9 cellular contexts compared by ENCODE assay signal in genomic region chr12:2395352-2395977, GRCh38.
DNase-seq lines count a peak whose midpoint lies in the region; ATAC-seq, FAIRE-seq and TF ChIP-seq lines count a peak whose summit lies in the region.
"Had no signal": no experiment of that assay in that cellular context is flagged by ENCODE, and none has a peak within 500 bp of the region (broad histone marks: within the 10 kb centered on the region; RNA-seq: fewer than 3 reads in every experiment).

No MANE protein-coding gene starts in this region.

- peak in 1 of 2 experiments; percentile 7; a peak in 1 of 4 replicates for TF ChIP-seq RAD21 in K562 (CRISPR knock-in tag; conservative IDR thresholded peaks at IDR 0.05 in 1 of 2, IDR thresholded peaks at IDR 0.05 in 1 of 2)

- H3K4me3 ChIP-seq in Peyer's patch (no peak overlapping the region), K562 (no peak overlapping the region), kidney (ENCODE audit: low read length in 2 of 2) (no peak overlapping the region)

- peak; percentile 56 for DNase-seq in AG20443 (ENCODE audit: low spot score)
- peak; percentile 47 for DNase-seq in GM19238 (ENCODE audit: insufficient read length, low spot score)
- peak in 2 of 3 donors; percentile 54 to 62 for DNase-seq in Peyer's patch
- DNase-seq in K562 (ENCODE audit: extremely low read depth in 1 of 4, low spot score in 3 of 4), result peak; percentile 47 to 73 (median 60)
- DNase-seq in kidney, result peak; percentile 72
- peak; percentile 19 for DNase-seq in stimulated activated CD8-positive, alpha-beta memory T cell treated with anti-CD3 and anti-CD28 coated beads, Interleukin-4, amount 100 ng/mL, for 24 hours (ENCODE audit: low read depth)
- DNase-seq in NCI-H1105 (lab: John Stamatoyannopoulos, UW), result no peak

- no TSS peak for BruUV-seq in K562 (replicated peaks; lab: Mats Ljungman, UMichigan)

- no peak overlapping the region for H2AFZ ChIP-seq in K562 (ENCODE audit: low read depth, low read length)

- intact Hi-C loops in K562 (cut with micrococcal nuclease), result no loop called here
- intact Hi-C loops in kidney (cut with DNase I), result no loop called here

- CTCF ChIA-PET in K562 (lab: Yijun Ruan, JAX; ENCODE audit: low intra/inter-chr PET ratio), result interaction anchor here (0.6 kb wide), 1 partner anchor 1644 kb away, joined by 3 read pairs; no protein-coding TSS in a partner anchor

- ATAC-seq in K562 (peak; percentile 65; the same call in 1 of the 3 replicates), HG03439 (IDR thresholded peaks at IDR 0.05; ENCODE audit: unreplicated experiment) (no peak)

- H3K9ac ChIP-seq in K562 (ENCODE audit: insufficient read depth in 1 of 2, low read depth in 2 of 2, low read length in 2 of 2) (no peak overlapping the region), kidney (ENCODE audit: low read length in 2 of 2) (no peak overlapping the region)

- no peak for TF ChIP-seq EP300 in K562 (IDR thresholded peaks at IDR 0.05; ENCODE audit: low read length)

- H3K4me1 ChIP-seq in Peyer's patch, result peaks cover 0 to 19% (median 0%) of the 10 kb centered on the region in 4 donors
- no peaks in the 10 kb centered on the region for H3K4me1 ChIP-seq in K562 (replicated peaks in 1 of 2; ENCODE audit: control insufficient read depth in 2 of 2, insufficient read depth in 2 of 2, low read length in 2 of 2)
- H3K4me1 ChIP-seq in kidney (ENCODE audit: control insufficient read depth in 1 of 2, insufficient read depth in 1 of 2, low read depth in 1 of 2, low read length in 2 of 2), result peaks cover 0 to 4% of the 10 kb centered on the region in 2 donors

- POLR2A ChIA-PET in K562 (lab: Yijun Ruan, JAX), result no interaction called here

- H3K79me2 ChIP-seq in K562 (ENCODE audit: control insufficient read depth, insufficient read depth, low read length), result no peaks in the 10 kb centered on the region

- no peak overlapping the region for H3K27ac ChIP-seq in Peyer's patch
- H3K27ac ChIP-seq in K562 (ENCODE audit: extremely low read depth, low read depth, low read length), result no peak overlapping the region
- H3K27ac ChIP-seq in kidney (ENCODE audit: low read depth in 2 of 2, low read length in 2 of 2), result no peak overlapping the region
- H3K27ac ChIP-seq: epithelial cell of prostate had no signal

- TF ChIP-seq CTCF in Peyer's patch (IDR thresholded peaks at IDR 0.05) (peak; percentile 15 to 72 (median 62)), K562 (IDR thresholded peaks at IDR 0.05 in 2 of 3, conservative IDR thresholded peaks at IDR 0.05 in 1 of 3; ENCODE audit: insufficient read depth in 2 of 3, low read depth in 1 of 3, low read length in 3 of 3) (peak; percentile 52 to 69 (median 62)), kidney (IDR thresholded peaks at IDR 0.05; ENCODE audit: borderline replicate concordance, extremely low read depth, insufficient read depth) (peak; percentile 64)

- FAIRE-seq in K562 (lab: Jason Lieb, UNC), result no peak
- FAIRE-seq in kidney (lab: Jason Lieb, UNC), result no peak

- 16% methylated on average over 7 of the region's 8 CpGs for WGBS in K562 (ENCODE audit: insufficient coverage, low coverage, missing lambda C conversion rate)

- H3K36me3 ChIP-seq in Peyer's patch (no peaks in the 10 kb centered on the region), K562 (ENCODE audit: control insufficient read depth, insufficient read depth, low read length) (no peaks in the 10 kb centered on the region), kidney (ENCODE audit: control insufficient read depth in 1 of 2, insufficient read depth in 2 of 2, low read length in 2 of 2) (no peaks in the 10 kb centered on the region)

- TF ChIP-seq POLR2A in Peyer's patch (IDR thresholded peaks at IDR 0.05), result no peak
- TF ChIP-seq POLR2A in K562 (conservative IDR thresholded peaks at IDR 0.05), result no peak

- H3K9me3 ChIP-seq in Peyer's patch, result no peaks in the 10 kb centered on the region
- H3K9me3 ChIP-seq in K562 (replicated peaks; ENCODE audit: control insufficient read depth, insufficient read depth, low read depth, low read length), result no peaks in the 10 kb centered on the region
- H3K9me3 ChIP-seq in kidney (ENCODE audit: control insufficient read depth in 1 of 2, low read length in 2 of 2), result no peaks in the 10 kb centered on the region

- in situ Hi-C loops in K562 (cut with MboI), result no loop called here

- H3K9me1 ChIP-seq in K562 (ENCODE audit: control insufficient read depth, insufficient read depth, low read length), result no peaks in the 10 kb centered on the region

- H4K20me1 ChIP-seq in K562 (replicated peaks; ENCODE audit: control insufficient read depth, insufficient read depth, low read length), result no peaks in the 10 kb centered on the region

- no peaks in the 10 kb centered on the region for H3K27me3 ChIP-seq in Peyer's patch
- H3K27me3 ChIP-seq in K562 (ENCODE audit: control insufficient read depth in 2 of 2, insufficient read depth in 2 of 2, low read length in 2 of 2), result peaks cover 0 to 9% of the 10 kb centered on the region in 2 experiments; a peak in 1 of 5 replicates

- H3K4me2 ChIP-seq in K562 (ENCODE audit: insufficient read depth, low read length), result no peak overlapping the region

TF ChIP-seq in K562, 482 proteins besides CTCF, POLR2A, EP300 and RAD21:
- TF ChIP-seq CUX1 (CRISPR knock-in tag; IDR thresholded peaks at IDR 0.05), result no peak
- peak; percentile 54; the same call in 1 of the 2 replicates for TF ChIP-seq ZNF384 (IDR thresholded peaks at IDR 0.05; ENCODE audit: low read depth, low read length)
- peak; percentile 51; the same call in 1 of the 2 replicates for TF ChIP-seq KLF16 (IDR thresholded peaks at IDR 0.05)
- 0 out of 2 replicates have a peak, but pooled peaks have one; percentile 9 for TF ChIP-seq SMC3 (conservative IDR thresholded peaks at IDR 0.05; ENCODE audit: insufficient read depth, low read depth, low read length)
